Comparison of ENCODE assay signal across 8 cellular contexts in genomic region chr14:32075636-32076277, GRCh38. TPM values are rescaled to one million over a fixed set of nuclear protein-coding genes. Genes with fewer than 3 reads are reported as not detected.
DNase-seq lines count a peak whose midpoint lies in the region; ATAC-seq and TF ChIP-seq lines count a peak whose summit lies in the region.

No MANE protein-coding gene starts in this region.

- ATAC-seq in HG02938 (IDR thresholded peaks at IDR 0.05; ENCODE audit: unreplicated experiment): peak; percentile 0

- H2AK5ac ChIP-seq in mesenchymal stem cell (ENCODE audit: low read length, severe bottlenecking): no peak overlapping the region

- H3K4me3 Mint-ChIP-seq in endodermal cell: peak overlapping the region; percentile 99

- peak; percentile 13 for DNase-seq in activated CD8-positive, alpha-beta memory T cell treated with anti-CD3 and anti-CD28 coated beads, Interleukin-2, amount 50 U/mL, for 24 hours (ENCODE audit: extremely low read depth)
- no peak for DNase-seq in activated CD8-positive, alpha-beta memory T cell treated with anti-CD3 and anti-CD28 coated beads for 24 hours
- DNase-seq in SJSA1 (ENCODE audit: low read depth in 1 of 2, low spot score in 2 of 2): peak in 1 of 2 experiments; percentile 52
- DNase-seq in endodermal cell: no peak
- peak; percentile 50 for DNase-seq in mesenchymal stem cell
- peak; percentile 68 for DNase-seq in transverse colon
- no peak for DNase-seq in NCI-H128 (lab: John Stamatoyannopoulos, UW; ENCODE audit: unreplicated experiment)

- H2BK12ac ChIP-seq in mesenchymal stem cell (ENCODE audit: low read length in 2 of 2): peak overlapping the region; percentile 4 to 38

- no peak overlapping the region for H2BK120ac ChIP-seq in mesenchymal stem cell (ENCODE audit: low read depth, low read length)

- H3K4me2 ChIP-seq in mesenchymal stem cell (ENCODE audit: low read length, poor library complexity, severe bottlenecking): peak overlapping the region; percentile 92

- peak overlapping the region; percentile 90 for H3K9ac ChIP-seq in endodermal cell (ENCODE audit: extremely low read depth, low read length, poor library complexity, severe bottlenecking)
- peak overlapping the region; percentile 98 for H3K9ac ChIP-seq in mesenchymal stem cell (ENCODE audit: low read length)

- H3K27ac Mint-ChIP-seq in endodermal cell: peak overlapping the region; percentile 96

- H3K14ac ChIP-seq in mesenchymal stem cell (ENCODE audit: low read length in 2 of 2): peak overlapping the region in 1 of 2 experiments; percentile 72

- no peak for TF ChIP-seq CTCF in endodermal cell (conservative IDR thresholded peaks at IDR 0.05)
- no peak for TF ChIP-seq CTCF in transverse colon (IDR thresholded peaks at IDR 0.05)

- H3K36me3 ChIP-seq in SJSA1 (peaks cover 6% of the 10 kb centered on the region), endodermal cell (ENCODE audit: control insufficient read depth, insufficient read depth, low read length) (no peaks in the 10 kb centered on the region), mesenchymal stem cell (ENCODE audit: control insufficient read depth in 1 of 2, insufficient read depth in 2 of 2, low read depth in 1 of 2, low read length in 2 of 2) (no peaks in the 10 kb centered on the region), transverse colon (no peaks in the 10 kb centered on the region)

- peak overlapping the region; percentile 75 for H4K91ac ChIP-seq in mesenchymal stem cell (ENCODE audit: low read length)

- no peaks in the 10 kb centered on the region for H3K9me3 Mint-ChIP-seq in endodermal cell

- H2AFZ ChIP-seq in mesenchymal stem cell (ENCODE audit: low read depth, low read length): peak overlapping the region; percentile 88

- H2BK5ac ChIP-seq in mesenchymal stem cell (ENCODE audit: low read depth, low read length, poor library complexity, severe bottlenecking): peak overlapping the region; percentile 84

- H4K8ac ChIP-seq in mesenchymal stem cell (ENCODE audit: low read length): peak overlapping the region; percentile 55

- peak overlapping the region; percentile 95 to 96 for H3K18ac ChIP-seq in mesenchymal stem cell (ENCODE audit: low read depth in 1 of 2, low read length in 2 of 2)

- peak overlapping the region; percentile 90 for H2BK15ac ChIP-seq in mesenchymal stem cell (ENCODE audit: low read depth, poor library complexity, severe bottlenecking)

- H3K27ac ChIP-seq in SJSA1: peak overlapping the region; percentile 88
- H3K27ac ChIP-seq in endodermal cell (ENCODE audit: low read depth, low read length): peak overlapping the region; percentile 93
- peak overlapping the region; percentile 98 for H3K27ac ChIP-seq in mesenchymal stem cell (ENCODE audit: low read length, poor library complexity, severe bottlenecking)
- H3K27ac ChIP-seq in transverse colon: peak overlapping the region; percentile 99 to 100 (median 99)

- peaks cover 2% of the 10 kb centered on the region for H3K79me1 ChIP-seq in mesenchymal stem cell (replicated peaks; ENCODE audit: low read length, poor library complexity, severe bottlenecking)

- intact Hi-C loops in transverse colon (cut with DNase I; ENCODE audit: low total_unique reads): loop anchor here (5.0 kb wide), 1 partner anchor 127 kb away; the partner anchor contains the start of genes RNU6-7 and RNU6-8

- no peak for TF ChIP-seq EP300 in transverse colon (IDR thresholded peaks at IDR 0.05; ENCODE audit: low read depth)

- H3K9me3 ChIP-seq in SJSA1 (replicated peaks) (no peaks in the 10 kb centered on the region), endodermal cell (ENCODE audit: control insufficient read depth, low read length) (no peaks in the 10 kb centered on the region), mesenchymal stem cell (ENCODE audit: control insufficient read depth, low read length) (no peaks in the 10 kb centered on the region), transverse colon (no peaks in the 10 kb centered on the region)

- peak overlapping the region in 1 of 2 experiments; percentile 67 for H3K23ac ChIP-seq in mesenchymal stem cell (ENCODE audit: low read length in 2 of 2)

- H3K4me1 ChIP-seq in SJSA1 (replicated peaks): peaks cover 11% of the 10 kb centered on the region
- no peaks in the 10 kb centered on the region for H3K4me1 ChIP-seq in endodermal cell (ENCODE audit: control insufficient read depth, insufficient read depth, low read length)
- H3K4me1 ChIP-seq in mesenchymal stem cell (ENCODE audit: control insufficient read depth, insufficient read depth, low read depth, low read length): no peaks in the 10 kb centered on the region
- H3K4me1 ChIP-seq in transverse colon: peaks cover 0 to 45% (median 22%) of the 10 kb centered on the region in 4 donors

- WGBS in endodermal cell (ENCODE audit: insufficient coverage in 1 of 2, insufficient read length in 1 of 2), 2 experiments: 1 to 2% methylated on average over 11 to 23 of the region's 23 CpGs
- 0% methylated on average over 22 of the region's 23 CpGs for whole genome bisulfite sequencing in mesenchymal stem cell
- WGBS in transverse colon (ENCODE audit: low coverage in 1 of 2), 2 donors: 1 to 8% methylated on average over 2 to 22 of the region's 23 CpGs

- no peaks in the 10 kb centered on the region for H3K36me3 Mint-ChIP-seq in endodermal cell (ENCODE audit: low read depth)

- in situ Hi-C loops in transverse colon (cut with MboI; ENCODE audit: low pct_ligation_motif_present in 1 of 4, low pct_unique_long_range_greater_than_20kb in 1 of 4, low sequenced_read_pairs in 3 of 4): loop anchor here in 3 of 4 donors (10.0 to 25.0 kb wide), 2 partner anchors 137 to 179 kb away; partner anchors contain the start of genes RNU6-7 (in 2 of the 3) and RNU6-8 (in 2 of the 3)

- H3K4me3 ChIP-seq in SJSA1 (peak overlapping the region; percentile 93), endodermal cell (ENCODE audit: low read length) (peak overlapping the region; percentile 98), mesenchymal stem cell (ENCODE audit: insufficient read depth in 1 of 2, low read depth in 1 of 2, low read length in 2 of 2) (peak overlapping the region; percentile 58 to 87), transverse colon (peak overlapping the region; percentile 67 to 95 (median 93))

- TF ChIP-seq POLR2A in transverse colon (IDR thresholded peaks at IDR 0.05): no peak

- peak overlapping the region; percentile 68 to 95 for H3K4ac ChIP-seq in mesenchymal stem cell (ENCODE audit: low read depth in 1 of 2, low read length in 2 of 2)

- H3K4me1 Mint-ChIP-seq in endodermal cell: peaks cover 20% of the 10 kb centered on the region

- peaks cover 4% of the 10 kb centered on the region for H3K27me3 Mint-ChIP-seq in endodermal cell (ENCODE audit: insufficient read depth)

- no peaks in the 10 kb centered on the region for H3K27me3 ChIP-seq in SJSA1 (replicated peaks)
- H3K27me3 ChIP-seq in endodermal cell (ENCODE audit: control insufficient read depth, insufficient read depth, low read length, poor library complexity, severe bottlenecking): no peaks in the 10 kb centered on the region
- H3K27me3 ChIP-seq in mesenchymal stem cell (ENCODE audit: control insufficient read depth in 1 of 2, insufficient read depth in 1 of 2, low read length in 2 of 2): no peaks in the 10 kb centered on the region
- no peaks in the 10 kb centered on the region for H3K27me3 ChIP-seq in transverse colon

RNA-seq across cellular contexts. Expression of gene ARHGAP5, which starts 1.3 kb away (rescaled TPM):
- 46.4 and 64.8 TPM in 2 replicates for total RNA-seq in SJSA1 (2014; rRNA removed; shearing (Covaris generic))
- total RNA-seq in endodermal cell (100 to 1,000 TPM; 122 to 133 TPM), transverse colon (100 to 1,000 TPM in 1 of 4 donors, 10 to 100 TPM in 3; 66.5 to 120 (median 85.3) TPM)
- 57.3 TPM for polyA plus RNA-seq in endodermal cell (2013, experiment 1 of 2)
- polyA plus RNA-seq in endodermal cell (2013, experiment 2 of 2): 62.8 TPM
- polyA plus RNA-seq in mesenchymal stem cell (2013, experiment 1 of 2): 40.4 TPM
- 42.2 TPM for polyA plus RNA-seq in mesenchymal stem cell (2013, experiment 2 of 2)

Comparison
In these comparisons a context has a peak if more than half of its experiments do, and no peak if none do; other contexts are left out.
1. DNase-seq: peak in activated CD8-positive, alpha-beta memory T cell treated with anti-CD3 and anti-CD28 coated beads, Interleukin-2, amount 50 U/mL, for 24 hours (single experiment), mesenchymal stem cell (single experiment) and transverse colon (single experiment); none in activated CD8-positive, alpha-beta memory T cell treated with anti-CD3 and anti-CD28 coated beads for 24 hours (single experiment), endodermal cell (single experiment) and NCI-H128 (single experiment).
2. Peak in every context shown above with its lines, with median percentiles within 50 percentile points of each other: H3K27ac ChIP-seq and H3K4me3 ChIP-seq.